ENCODE assay signal across 8 cellular contexts in the genomic region with DNA sequence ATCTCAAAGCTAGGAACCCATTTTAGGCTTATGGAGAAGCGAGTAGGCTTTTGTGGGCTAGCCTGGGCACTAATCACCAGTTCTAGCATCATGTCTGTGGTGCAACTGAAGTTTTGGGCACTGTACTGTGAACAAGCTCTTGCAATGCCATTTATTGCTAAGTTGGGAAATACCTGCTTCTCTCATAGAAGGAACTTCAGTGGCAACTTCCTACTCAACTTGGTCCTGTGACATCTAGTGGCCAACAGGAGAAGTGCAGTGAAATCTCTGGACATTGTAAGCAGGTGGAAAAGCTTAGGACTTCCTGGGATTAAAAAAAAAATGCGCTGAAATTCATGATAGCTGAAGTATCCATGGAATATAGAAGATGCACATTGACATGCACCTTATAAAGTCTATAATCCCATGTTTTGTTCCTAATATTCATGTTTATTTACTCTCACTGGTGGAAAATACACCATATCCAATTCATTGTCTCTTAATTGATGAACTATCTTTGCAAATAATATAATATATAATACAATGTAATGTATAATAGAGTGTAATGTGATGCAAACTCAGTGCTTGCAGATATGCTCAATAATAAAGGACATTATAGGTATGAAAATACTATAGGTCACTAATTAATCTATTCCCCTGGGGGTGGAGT. TPM values are rescaled to one million over a fixed set of nuclear protein-coding genes. Genes with fewer than 3 reads are reported as not detected.
DNase-seq lines count a peak whose midpoint lies in the region; ATAC-seq, FAIRE-seq and TF ChIP-seq lines count a peak whose summit lies in the region.

No MANE protein-coding gene starts in this region.

- H3K9me3 ChIP-seq in naive thymus-derived CD4-positive, alpha-beta T cell (ENCODE audit: control insufficient read depth in 2 of 3, low read length in 3 of 3) = peaks cover 0 to 6% (median 0%) of the 10 kb centered on the region in 3 experiments

- intact Hi-C loops in naive thymus-derived CD4-positive, alpha-beta T cell (cut with micrococcal nuclease) = loop anchor here (1.0 to 5.0 kb wide), 5 partner anchors 245 to 1601 kb away; no protein-coding TSS in a partner anchor

- no peak overlapping the region for H3K4me3 ChIP-seq in naive thymus-derived CD4-positive, alpha-beta T cell (ENCODE audit: low read length)

- no peaks in the 10 kb centered on the region for H3K36me3 ChIP-seq in naive thymus-derived CD4-positive, alpha-beta T cell (ENCODE audit: control insufficient read depth in 2 of 3, insufficient read depth in 3 of 3, low read length in 3 of 3)

- FAIRE-seq in urothelium cell line (lab: Jason Lieb, UNC) = no peak

- ATAC-seq in HG03060 (IDR thresholded peaks at IDR 0.05; ENCODE audit: low read depth, unreplicated experiment) = peak; percentile 69
- ATAC-seq in naive thymus-derived CD4-positive, alpha-beta T cell = peak; percentile 83

- no peak for TF ChIP-seq POLR2A in erythroblast (IDR thresholded peaks at IDR 0.05; ENCODE audit: low read length)

- H3K27me3 ChIP-seq in naive thymus-derived CD4-positive, alpha-beta T cell (ENCODE audit: control insufficient read depth in 2 of 2, insufficient read depth in 2 of 2, low read length in 2 of 2) = peaks cover 0 to under 1% of the 10 kb centered on the region in 2 donors

- no peak overlapping the region for H3K4me3 Mint-ChIP-seq in activated CD4-positive, alpha-beta T cell treated with anti-CD3 and anti-CD28 coated beads, Interleukin-2, amount 10 ng/mL, durations not matched to agents 7 days and 5 days
- no peak overlapping the region for H3K4me3 Mint-ChIP-seq in naive thymus-derived CD4-positive, alpha-beta T cell

- H3K36me3 Mint-ChIP-seq in activated CD4-positive, alpha-beta T cell treated with anti-CD3 and anti-CD28 coated beads, Interleukin-2, amount 10 ng/mL, durations not matched to agents 7 days and 5 days (ENCODE audit: low read depth) = no peaks in the 10 kb centered on the region
- no peaks in the 10 kb centered on the region for H3K36me3 Mint-ChIP-seq in naive thymus-derived CD4-positive, alpha-beta T cell

- CTCF ChIA-PET in GM10248 (lab: Yijun Ruan, JAX) = interaction anchor here (0.7 to 2.8 kb wide), 45 partner anchors 9 to 942 kb away, joined by 3 to 14 read pairs (median 5); no protein-coding TSS in a partner anchor
- CTCF ChIA-PET in activated CD4-positive, alpha-beta T cell treated with anti-CD3 and anti-CD28 coated beads, Interleukin-2, amount 10 ng/mL, durations not matched to agents 7 days and 5 days (lab: Charles Lee) = interaction anchor here (1.1 to 2.0 kb wide), 2 partner anchors 248 to 523 kb away, joined by 3 to 8 read pairs; no protein-coding TSS in a partner anchor
- CTCF ChIA-PET in naive thymus-derived CD4-positive, alpha-beta T cell (lab: Charles Lee) = interaction anchor here (0.6 to 1.7 kb wide), 7 partner anchors 238 to 586 kb away, joined by 3 to 6 read pairs (median 3); no protein-coding TSS in a partner anchor

- POLR2A ChIA-PET in GM10248 (lab: Yijun Ruan, JAX) = no interaction called here
- POLR2A ChIA-PET in activated CD4-positive, alpha-beta T cell treated with anti-CD3 and anti-CD28 coated beads, Interleukin-2, amount 10 ng/mL, durations not matched to agents 7 days and 5 days (lab: Charles Lee) = no interaction called here
- POLR2A ChIA-PET in naive thymus-derived CD4-positive, alpha-beta T cell (lab: Charles Lee) = no interaction called here

- H3K27me3 Mint-ChIP-seq in activated CD4-positive, alpha-beta T cell treated with anti-CD3 and anti-CD28 coated beads, Interleukin-2, amount 10 ng/mL, durations not matched to agents 7 days and 5 days = peaks cover 41% of the 10 kb centered on the region
- H3K27me3 Mint-ChIP-seq in naive thymus-derived CD4-positive, alpha-beta T cell = peaks cover 14 to 43% (median 27%) of the 10 kb centered on the region in 5 donors

- H3K27ac Mint-ChIP-seq in activated CD4-positive, alpha-beta T cell treated with anti-CD3 and anti-CD28 coated beads, Interleukin-2, amount 10 ng/mL, durations not matched to agents 7 days and 5 days = no peak overlapping the region
- H3K27ac Mint-ChIP-seq in naive thymus-derived CD4-positive, alpha-beta T cell = no peak overlapping the region

- peaks cover 9% of the 10 kb centered on the region for H3K9me3 Mint-ChIP-seq in activated CD4-positive, alpha-beta T cell treated with anti-CD3 and anti-CD28 coated beads, Interleukin-2, amount 10 ng/mL, durations not matched to agents 7 days and 5 days
- peaks cover 0 to 7% (median 0%) of the 10 kb centered on the region in 11 donors for H3K9me3 Mint-ChIP-seq in naive thymus-derived CD4-positive, alpha-beta T cell

- no peaks in the 10 kb centered on the region for H3K4me1 Mint-ChIP-seq in activated CD4-positive, alpha-beta T cell treated with anti-CD3 and anti-CD28 coated beads, Interleukin-2, amount 10 ng/mL, durations not matched to agents 7 days and 5 days
- no peaks in the 10 kb centered on the region for H3K4me1 Mint-ChIP-seq in naive thymus-derived CD4-positive, alpha-beta T cell

- H3K27ac ChIP-seq in 22Rv1 = no peak overlapping the region
- H3K27ac ChIP-seq in naive thymus-derived CD4-positive, alpha-beta T cell (ENCODE audit: low read depth, low read length) = no peak overlapping the region

- DNase-seq in GM10248 (ENCODE audit: extremely low spot score) (peak; percentile 74), NCI-H524 (lab: John Stamatoyannopoulos, UW) (peak; percentile 66 to 89), erythroblast (lab: John Stamatoyannopoulos, UW) (peak; percentile 50 to 69), urothelium cell line (ENCODE audit: low spot score) (peak; percentile 76)
- DNase-seq in activated CD4-positive, alpha-beta T cell treated with anti-CD3 and anti-CD28 coated beads, Interleukin-2, amount 10 ng/mL, durations not matched to agents 7 days and 5 days = peak; percentile 61
- peak in 8 of 9 donors; percentile 10 to 59 (median 48) for DNase-seq in naive thymus-derived CD4-positive, alpha-beta T cell

- TF ChIP-seq CTCF in 22Rv1 (IDR thresholded peaks at IDR 0.05) (peak; percentile 87), GM10248 (IDR thresholded peaks at IDR 0.05; ENCODE audit: control extremely low read depth, extremely low read depth, low read depth, missing control alignments) (peak; percentile 87)

- H3K4me1 ChIP-seq in naive thymus-derived CD4-positive, alpha-beta T cell (ENCODE audit: control insufficient read depth in 2 of 2, insufficient read depth in 2 of 2, low read length in 2 of 2) = no peaks in the 10 kb centered on the region

RNA-seq across cellular contexts. Expression of gene ALDH1A3, which starts 6.5 kb away (rescaled TPM):
- not detected for total RNA-seq in activated CD4-positive, alpha-beta T cell treated with anti-CD3 and anti-CD28 coated beads, Interleukin-2, amount 10 ng/mL, durations not matched to agents 7 days and 5 days
- total RNA-seq in naive thymus-derived CD4-positive, alpha-beta T cell = not detected
- polyA plus RNA-seq in naive thymus-derived CD4-positive, alpha-beta T cell = not detected

RNA-seq across cellular contexts. Expression of gene LRRK1, which starts 46.0 kb away (rescaled TPM):
- total RNA-seq in activated CD4-positive, alpha-beta T cell treated with anti-CD3 and anti-CD28 coated beads, Interleukin-2, amount 10 ng/mL, durations not matched to agents 7 days and 5 days = under 1 TPM; 0.40 to 0.45 TPM
- total RNA-seq in naive thymus-derived CD4-positive, alpha-beta T cell = 10 to 100 TPM in 1 of 5 experiments, 1 to 10 TPM in 1, under 1 TPM in 3; 0.54 to 15.1 (median 0.60) TPM
- not detected for polyA plus RNA-seq in naive thymus-derived CD4-positive, alpha-beta T cell
